ENCODE assay signal across 24 cellular contexts in the genomic region with DNA sequence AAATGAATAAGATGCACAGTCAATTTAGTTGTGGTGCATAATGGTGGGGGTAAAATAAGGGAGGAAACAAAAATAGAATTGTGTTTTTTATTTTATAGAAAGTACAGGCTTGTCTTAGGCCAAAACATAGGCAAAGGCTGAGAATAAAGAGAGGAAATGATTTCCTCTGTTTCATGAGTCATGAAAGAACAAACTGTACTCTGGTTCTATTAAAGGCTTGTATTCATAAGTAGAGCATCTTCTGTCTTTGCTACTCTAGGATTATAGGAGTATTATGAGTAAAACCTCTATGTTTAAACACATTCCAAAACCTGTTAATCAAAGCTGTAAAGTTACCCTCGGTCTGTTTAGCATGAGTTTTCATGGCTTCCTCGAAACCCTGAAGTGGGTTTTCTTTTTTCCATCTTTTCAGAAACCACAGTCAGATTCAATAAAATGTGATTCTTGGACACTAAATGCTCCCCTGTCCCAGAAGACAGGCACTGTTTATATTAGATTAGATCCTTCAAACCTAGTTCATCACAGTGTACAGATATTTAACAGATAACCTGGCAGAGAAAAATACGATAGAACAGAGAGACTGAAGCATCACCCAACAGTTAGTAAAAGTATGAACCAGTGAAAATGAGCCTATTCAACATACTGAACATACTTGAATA.
"Had no signal": no experiment of that assay in that cellular context is flagged by ENCODE, and none has a peak within 500 bp of the region (broad histone marks: within the 10 kb centered on the region; RNA-seq: fewer than 3 reads in every experiment).

No MANE protein-coding gene starts in this region.

- H3K4me1 ChIP-seq: parathyroid adenoma, testis, upper lobe of left lung had no signal

- H3K4me2 ChIP-seq: hepatocyte had no signal

- H3K27me3 ChIP-seq: hepatocyte, neutrophil, right lobe of liver, stomach, testis, upper lobe of left lung had no signal

- H3K27me3 Mint-ChIP-seq: activated CD4-positive, alpha-beta T cell treated with anti-CD3 and anti-CD28 coated beads for 36 hours; activated naive CD8-positive, alpha-beta T cell treated with anti-CD3 and anti-CD28 coated beads, Interleukin-2, amount 10 ng/mL, durations not matched to agents 7 days and 5 days; activated T-helper 17 cell treated with anti-CD3 and anti-CD28 coated beads, Interleukin-2, amount 50 U/mL, for 72 hours; natural killer cell treated with Interleukin-12 subunit alpha and Interleukin-12 subunit beta and Interleukin-15 and Interleukin-18, amount 100 ng/mL, for 72 hours had no signal

- H3K36me3 ChIP-seq: neutrophil, right lobe of liver, stomach, upper lobe of left lung had no signal

- H3K27ac ChIP-seq: coronary artery, hepatocyte, neutrophil, parathyroid adenoma, right lobe of liver, stomach, testis, upper lobe of left lung had no signal

- H3K4me3 ChIP-seq: coronary artery, hepatocyte, lung, right lobe of liver, stomach, testis, upper lobe of left lung had no signal

- H3K79me2 ChIP-seq: hepatocyte, parathyroid adenoma had no signal

- H3K9me3 Mint-ChIP-seq: activated naive CD8-positive, alpha-beta T cell treated with anti-CD3 and anti-CD28 coated beads, Interleukin-2, amount 10 ng/mL, durations not matched to agents 7 days and 5 days had no signal

- H3K36me3 Mint-ChIP-seq: activated naive CD8-positive, alpha-beta T cell treated with anti-CD3 and anti-CD28 coated beads, Interleukin-2, amount 10 ng/mL, durations not matched to agents 7 days and 5 days; brain; mesothelial cell of epicardium; natural killer cell treated with Interleukin-12 subunit alpha and Interleukin-12 subunit beta and Interleukin-15 and Interleukin-18, amount 100 ng/mL, for 72 hours; stimulated activated effector memory CD8-positive, alpha-beta T cell treated with anti-CD3 and anti-CD28 coated beads, Interleukin-12 subunit alpha, Interleukin-12 subunit beta, amount 100 ng/mL, for 72 hours; WTC11 had no signal

- ATAC-seq: activated CD4-positive, alpha-beta T cell treated with anti-CD3 and anti-CD28 coated beads for 36 hours; activated T-helper 17 cell treated with anti-CD3 and anti-CD28 coated beads, Interleukin-2, amount 50 U/mL, for 72 hours; esophagus mucosa; natural killer cell treated with Interleukin-12 subunit alpha and Interleukin-12 subunit beta and Interleukin-15 and Interleukin-18, amount 100 ng/mL, for 72 hours; stimulated activated effector memory CD8-positive, alpha-beta T cell treated with anti-CD3 and anti-CD28 coated beads, Interleukin-12 subunit alpha, Interleukin-12 subunit beta, amount 100 ng/mL, for 72 hours; WTC11 had no signal

- H3K9me3 ChIP-seq: neutrophil, right lobe of liver, testis, upper lobe of left lung had no signal

- DNase-seq: activated CD4-positive, alpha-beta T cell treated with anti-CD3 and anti-CD28 coated beads for 36 hours; activated CD4-positive, alpha-beta T cell treated with anti-CD3 and anti-CD28 coated beads, Interleukin-2, amount 50 U/mL, for 48 hours; activated naive CD4-positive, alpha-beta T cell treated with Interleukin-2 at 50 U/mL for 16 hours; activated naive CD8-positive, alpha-beta T cell treated with anti-CD3 and anti-CD28 coated beads, Interleukin-2, amount 10 ng/mL, durations not matched to agents 7 days and 5 days; activated T-cell treated with anti-CD3 and anti-CD28 coated beads for 4 hours; caudate nucleus; right lobe of liver; stimulated activated CD4-positive, alpha-beta T cell treated with anti-CD3 and anti-CD28 coated beads, Interleukin-4, amount 100 ng/mL, for 24 hours; stomach; testis; upper lobe of left lung had no signal

- H3K4me1 Mint-ChIP-seq: activated CD4-positive, alpha-beta T cell treated with anti-CD3 and anti-CD28 coated beads for 36 hours; activated naive CD8-positive, alpha-beta T cell treated with anti-CD3 and anti-CD28 coated beads, Interleukin-2, amount 10 ng/mL, durations not matched to agents 7 days and 5 days; activated T-helper 17 cell treated with anti-CD3 and anti-CD28 coated beads, Interleukin-2, amount 50 U/mL, for 72 hours; brain; mesothelial cell of epicardium; stimulated activated effector memory CD8-positive, alpha-beta T cell treated with anti-CD3 and anti-CD28 coated beads, Interleukin-12 subunit alpha, Interleukin-12 subunit beta, amount 100 ng/mL, for 72 hours had no signal

- H3K27ac Mint-ChIP-seq: activated CD4-positive, alpha-beta T cell treated with anti-CD3 and anti-CD28 coated beads for 36 hours; activated naive CD8-positive, alpha-beta T cell treated with anti-CD3 and anti-CD28 coated beads, Interleukin-2, amount 10 ng/mL, durations not matched to agents 7 days and 5 days; activated T-helper 17 cell treated with anti-CD3 and anti-CD28 coated beads, Interleukin-2, amount 50 U/mL, for 72 hours; brain; mesothelial cell of epicardium; natural killer cell treated with Interleukin-12 subunit alpha and Interleukin-12 subunit beta and Interleukin-15 and Interleukin-18, amount 100 ng/mL, for 72 hours; stimulated activated effector memory CD8-positive, alpha-beta T cell treated with anti-CD3 and anti-CD28 coated beads, Interleukin-12 subunit alpha, Interleukin-12 subunit beta, amount 100 ng/mL, for 72 hours; T-helper 2 cell treated with Interferon-gamma antibody and Interleukin-4, amounts not matched to agents 5 μg/mL and 100 μg/mL, for 36 hours; WTC11 had no signal

- H2AFZ ChIP-seq: hepatocyte, parathyroid adenoma had no signal

- H3K9ac ChIP-seq: parathyroid adenoma had no signal

- H3K4me3 Mint-ChIP-seq: activated CD4-positive, alpha-beta T cell treated with anti-CD3 and anti-CD28 coated beads for 36 hours; activated naive CD8-positive, alpha-beta T cell treated with anti-CD3 and anti-CD28 coated beads, Interleukin-2, amount 10 ng/mL, durations not matched to agents 7 days and 5 days; activated T-helper 17 cell treated with anti-CD3 and anti-CD28 coated beads, Interleukin-2, amount 50 U/mL, for 72 hours; brain; mesothelial cell of epicardium; natural killer cell treated with Interleukin-12 subunit alpha and Interleukin-12 subunit beta and Interleukin-15 and Interleukin-18, amount 100 ng/mL, for 72 hours; stimulated activated effector memory CD8-positive, alpha-beta T cell treated with anti-CD3 and anti-CD28 coated beads, Interleukin-12 subunit alpha, Interleukin-12 subunit beta, amount 100 ng/mL, for 72 hours; T-helper 2 cell treated with Interferon-gamma antibody and Interleukin-4, amounts not matched to agents 5 μg/mL and 100 μg/mL, for 36 hours; WTC11 had no signal
